1 cellular context compared by ENCODE assay signal in genomic region chr10:89171263-89171872, GRCh38.
TF ChIP-seq lines count a peak whose summit lies in the region.

No MANE protein-coding gene starts in this region.

TF ChIP-seq in WTC11, 78 proteins besides CTCF, POLR2A, EP300 and RAD21:
- TF ChIP-seq ZNF532 (CRISPR knock-in tag; IDR thresholded peaks at IDR 0.05; ENCODE audit: borderline replicate concordance) (no peak), JUN (CRISPR knock-in tag; IDR thresholded peaks at IDR 0.05) (no peak), ZNF317 (CRISPR knock-in tag; IDR thresholded peaks at IDR 0.05; ENCODE audit: borderline replicate concordance, low read depth) (peak; percentile 62; the same call in 1 of the 2 replicates), GRHL2 (CRISPR knock-in tag; IDR thresholded peaks at IDR 0.05; ENCODE audit: insufficient replicate concordance, severe bottlenecking) (no peak), ARID4B (CRISPR knock-in tag; IDR thresholded peaks at IDR 0.05; ENCODE audit: borderline replicate concordance) (no peak)
